In genomic region chr2:75982750-75983149, GRCh38 we compare ENCODE assay signal across 20 cellular contexts.
DNase-seq lines count a peak whose midpoint lies in the region; ATAC-seq and TF ChIP-seq lines count a peak whose summit lies in the region.
"Had no signal": no experiment of that assay in that cellular context is flagged by ENCODE, and none has a peak within 500 bp of the region (broad histone marks: within the 10 kb centered on the region; RNA-seq: fewer than 3 reads in every experiment).

No MANE protein-coding gene starts in this region.

- no peak for ATAC-seq in GM18517 (IDR thresholded peaks at IDR 0.05; ENCODE audit: unreplicated experiment)
- ATAC-seq: HCT116 had no signal

- TF ChIP-seq POLR2A in prostate gland (IDR thresholded peaks at IDR 0.05): no peak

- intact Hi-C loops in prostate gland (cut with DNase I): no loop called here

- peak overlapping the region; percentile 57 for H3K27ac ChIP-seq in SK-N-MC
- no peak overlapping the region for H3K27ac ChIP-seq in substantia nigra (ENCODE audit: low read depth, low read length, poor library complexity, severe bottlenecking)
- no peak overlapping the region for H3K27ac ChIP-seq in prostate gland
- H3K27ac ChIP-seq: 22Rv1; BLaER1 treated with 17β-estradiol and CSF1 and Interleukin-3, amounts not matched to agents 10 nM and 100 nM; GM23248 had no signal

- H3K9ac ChIP-seq in SK-N-MC (ENCODE audit: insufficient read length): no peak overlapping the region
- H3K9ac ChIP-seq: BLaER1 treated with 17β-estradiol and CSF1 and Interleukin-3, amounts not matched to agents 10 nM and 100 nM; GM23248 had no signal

- 11% methylated on average over 2 of the region's 2 CpGs for WGBS in prostate gland

- DNase-seq in NCI-H82 (lab: John Stamatoyannopoulos, UW): peak; percentile 22
- DNase-seq in NCI-H82 treated with DMSO at 0.1 percent for 48 hours (lab: John Stamatoyannopoulos, UW; ENCODE audit: unreplicated experiment): no peak
- DNase-seq in SK-N-MC (ENCODE audit: low read depth, low spot score): no peak
- DNase-seq in foreskin melanocyte: peak; percentile 10
- no peak for DNase-seq in substantia nigra (lab: John Stamatoyannopoulos, UW)
- no peak for DNase-seq in prostate gland (ENCODE audit: low spot score)
- DNase-seq: ACHN; AML-193; CD4-positive, alpha-beta T cell; CD8-positive, alpha-beta memory T cell; DMS53; DMS79 treated with DMSO at 0.1 percent for 48 hours; GF-D8; GM23248; H9 had no signal

- H3K4me3 ChIP-seq in SK-N-MC: peak overlapping the region; percentile 40; the same call in 1 of the 2 replicates
- H3K4me3 ChIP-seq in prostate gland: no peak overlapping the region
- H3K4me3 ChIP-seq: BLaER1 treated with 17β-estradiol and CSF1 and Interleukin-3, amounts not matched to agents 10 nM and 100 nM; GM23248 had no signal

- H3K27me3 ChIP-seq in prostate gland (replicated peaks; ENCODE audit: insufficient read depth): no peaks in the 10 kb centered on the region
- H3K27me3 ChIP-seq: BE2C; BLaER1 treated with 17β-estradiol and CSF1 and Interleukin-3, amounts not matched to agents 10 nM and 100 nM had no signal

- no peak for TF ChIP-seq CTCF in prostate gland (IDR thresholded peaks at IDR 0.05)

- H3K36me3 ChIP-seq in SK-N-MC (ENCODE audit: insufficient read depth, low read length) (no peaks in the 10 kb centered on the region), prostate gland (no peaks in the 10 kb centered on the region)
- H3K36me3 ChIP-seq: BE2C; BLaER1 treated with 17β-estradiol and CSF1 and Interleukin-3, amounts not matched to agents 10 nM and 100 nM had no signal

- no peaks in the 10 kb centered on the region for H3K4me1 ChIP-seq in prostate gland (replicated peaks)
- H3K4me1 ChIP-seq: BE2C; BLaER1 treated with 17β-estradiol and CSF1 and Interleukin-3, amounts not matched to agents 10 nM and 100 nM had no signal

- H3K9me3 ChIP-seq in SK-N-MC (ENCODE audit: low read depth, low read length) (no peaks in the 10 kb centered on the region), prostate gland (no peaks in the 10 kb centered on the region)
- H3K9me3 ChIP-seq: BE2C; BLaER1 treated with 17β-estradiol and CSF1 and Interleukin-3, amounts not matched to agents 10 nM and 100 nM had no signal

Comparison
In these comparisons a context has a peak if more than half of its experiments do, and no peak if none do; other contexts are left out.
1. DNase-seq: peak in NCI-H82 (single experiment) and foreskin melanocyte (single experiment); none in NCI-H82 treated with DMSO at 0.1 percent for 48 hours (single experiment), SK-N-MC (single experiment), substantia nigra (0 of 49) and prostate gland (single experiment).